25 cellular contexts compared by ENCODE assay signal in the genomic region with DNA sequence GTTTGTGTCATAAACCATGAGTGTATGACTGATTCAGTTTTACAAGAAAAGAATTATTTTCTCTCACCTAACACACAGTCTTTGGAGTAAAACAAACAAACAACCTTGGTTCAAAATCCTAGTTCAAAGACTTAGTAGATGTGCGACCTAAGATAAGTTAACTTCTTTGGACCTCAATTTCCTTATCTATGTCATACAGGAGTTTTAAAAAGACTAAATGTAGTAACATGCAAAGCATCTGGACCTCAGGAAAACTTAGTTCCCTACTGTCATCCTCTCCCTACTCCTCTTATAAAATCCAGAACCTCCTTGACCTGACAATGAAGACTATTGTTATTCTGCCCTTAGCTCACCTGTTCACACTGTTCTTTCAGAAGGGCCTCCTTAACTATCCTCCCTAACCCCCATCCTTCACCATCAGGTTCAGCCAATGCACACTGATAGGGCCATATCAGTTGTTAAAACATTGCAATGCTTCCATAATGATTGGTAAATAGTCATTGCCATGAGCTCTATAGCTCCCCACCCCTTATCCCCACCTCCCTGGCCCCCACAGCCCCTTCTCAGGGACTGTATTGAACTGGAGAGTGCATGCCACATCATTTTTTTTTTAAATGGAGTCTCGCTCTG.
"Had no signal": no experiment of that assay in that cellular context is flagged by ENCODE, and none has a peak within 500 bp of the region (broad histone marks: within the 10 kb centered on the region; RNA-seq: fewer than 3 reads in every experiment).

No MANE protein-coding gene starts in this region.

- DNase-seq: dermis blood vessel endothelial cell; dorsolateral prefrontal cortex; effector CD4-positive, alpha-beta T cell; effector memory CD4-positive, alpha-beta T cell; esophagus squamous epithelium; foreskin fibroblast; foreskin melanocyte; gastrocnemius medialis; glutamatergic neuron; head of caudate nucleus; heart right ventricle; hippocampal formation; left cardiac atrium; left lung; left ventricle myocardium superior; lower lobe of right lung; mesenchymal stem cell; mucosa of descending colon; naive B cell; naive thymus-derived CD8-positive, alpha-beta T cell had no signal

- H3K4me1 ChIP-seq: gastrocnemius medialis, left lung had no signal

- H3K27me3 ChIP-seq: dorsolateral prefrontal cortex, esophagus squamous epithelium, gastrocnemius medialis, heart right ventricle, left lung had no signal

- FAIRE-seq: colon, islet of Langerhans, keratinocyte had no signal

- ATAC-seq: esophagus mucosa; gastrocnemius medialis; heart right ventricle; left cardiac atrium; left lung; left ventricle myocardium superior; lower lobe of right lung; mucosa of descending colon; naive thymus-derived CD8-positive, alpha-beta T cell had no signal

- H3K27ac ChIP-seq: coronary artery, dorsolateral prefrontal cortex, esophagus squamous epithelium, gastrocnemius medialis, heart right ventricle, left lung, lower lobe of right lung had no signal

- H3K36me3 ChIP-seq: esophagus squamous epithelium, gastrocnemius medialis, heart right ventricle, left lung, lower lobe of right lung had no signal

- H3K4me3 ChIP-seq: coronary artery, dorsolateral prefrontal cortex, esophagus squamous epithelium, gastrocnemius medialis, heart right ventricle, left lung, lower lobe of right lung, mucosa of descending colon had no signal

- H3K9me3 ChIP-seq: esophagus squamous epithelium, gastrocnemius medialis, heart right ventricle, left lung, lower lobe of right lung, mucosa of descending colon had no signal
